ENCODE assay signal across 8 cellular contexts in genomic region chr2:48601349-48601748, GRCh38. TPM values are rescaled to one million over a fixed set of nuclear protein-coding genes. Genes with fewer than 3 reads are reported as not detected.
DNase-seq lines count a peak whose midpoint lies in the region; ATAC-seq and TF ChIP-seq lines count a peak whose summit lies in the region.

No MANE protein-coding gene starts in this region.

- no peak overlapping the region for H3K4me3 ChIP-seq in NB4 (ENCODE audit: low read depth, low read length)
- H3K4me3 ChIP-seq in mammary epithelial cell (replicated peaks in 1 of 3; ENCODE audit: insufficient read depth in 1 of 3, low read depth in 2 of 3, low read length in 3 of 3) = no peak overlapping the region
- no peak overlapping the region for H3K4me3 ChIP-seq in CD8-positive, alpha-beta memory T cell (ENCODE audit: low read length)

- peaks cover 5% of the 10 kb centered on the region for H3K4me1 Mint-ChIP-seq in neural crest cell
- H3K4me1 Mint-ChIP-seq in CD8-positive, alpha-beta memory T cell = no peaks in the 10 kb centered on the region
- no peaks in the 10 kb centered on the region for H3K4me1 Mint-ChIP-seq in T-helper 17 cell

- no peak overlapping the region for H2AFZ ChIP-seq in mammary epithelial cell (ENCODE audit: low read depth, low read length)

- H4K20me1 ChIP-seq in mammary epithelial cell (ENCODE audit: insufficient read depth, low read length) = no peaks in the 10 kb centered on the region

- TF ChIP-seq CTCF in NB4 (IDR thresholded peaks at IDR 0.05; ENCODE audit: low read depth, low read length) = peak; percentile 67
- peak; percentile 47 to 60 for TF ChIP-seq CTCF in mammary epithelial cell (conservative IDR thresholded peaks at IDR 0.05 in 1 of 2, IDR thresholded peaks at IDR 0.05 in 1 of 2; ENCODE audit: extremely low read depth in 1 of 2, insufficient read depth in 1 of 2, low read depth in 1 of 2, low read length in 2 of 2)
- TF ChIP-seq CTCF in neural crest cell (conservative IDR thresholded peaks at IDR 0.05) = peak; percentile 49

- POLR2A ChIA-PET in CD8-positive, alpha-beta memory T cell (lab: Charles Lee) = no interaction called here

- H3K27me3 Mint-ChIP-seq in neural crest cell (ENCODE audit: low read depth) (no peaks in the 10 kb centered on the region), T-helper 17 cell (peaks cover 5% of the 10 kb centered on the region)
- no peaks in the 10 kb centered on the region for H3K27me3 Mint-ChIP-seq in CD8-positive, alpha-beta memory T cell

- no peaks in the 10 kb centered on the region for H3K27me3 ChIP-seq in mammary epithelial cell (ENCODE audit: insufficient read depth, low read length)
- no peaks in the 10 kb centered on the region for H3K27me3 ChIP-seq in CD8-positive, alpha-beta memory T cell (ENCODE audit: insufficient read depth, low read length, poor library complexity, severe bottlenecking)

- H3K9me3 ChIP-seq in mammary epithelial cell (replicated peaks; ENCODE audit: insufficient read depth, low read length) (no peaks in the 10 kb centered on the region), T-helper 17 cell (ENCODE audit: control insufficient read depth, low read length, poor library complexity, severe bottlenecking) (no peaks in the 10 kb centered on the region)
- no peaks in the 10 kb centered on the region for H3K9me3 ChIP-seq in CD8-positive, alpha-beta memory T cell (ENCODE audit: low read length)

- H3K36me3 Mint-ChIP-seq in neural crest cell (ENCODE audit: low read depth) = no peaks in the 10 kb centered on the region
- no peaks in the 10 kb centered on the region for H3K36me3 Mint-ChIP-seq in CD8-positive, alpha-beta memory T cell
- H3K36me3 Mint-ChIP-seq in T-helper 17 cell (ENCODE audit: low read depth) = no peaks in the 10 kb centered on the region

- no peak overlapping the region for H3K27ac ChIP-seq in mammary epithelial cell (ENCODE audit: insufficient read depth, low read depth, low read length)
- no peak overlapping the region for H3K27ac ChIP-seq in CD8-positive, alpha-beta memory T cell (ENCODE audit: low read depth, low read length)

- H3K9me3 Mint-ChIP-seq in neural crest cell = no peaks in the 10 kb centered on the region
- no peaks in the 10 kb centered on the region for H3K9me3 Mint-ChIP-seq in CD8-positive, alpha-beta memory T cell

- 78% methylated on average over 7 of the region's 7 CpGs for WGBS in mammary epithelial cell (ENCODE audit: low coverage, missing lambda C conversion rate)

- H3K4me3 Mint-ChIP-seq in neural crest cell = no peak overlapping the region
- H3K4me3 Mint-ChIP-seq in CD8-positive, alpha-beta memory T cell = no peak overlapping the region
- H3K4me3 Mint-ChIP-seq in T-helper 17 cell = no peak overlapping the region

- TF ChIP-seq POLR2A in NB4 (IDR thresholded peaks at IDR 0.05; ENCODE audit: extremely low read depth, insufficient read length) = no peak

- H3K27ac Mint-ChIP-seq in neural crest cell (ENCODE audit: unreplicated experiment) = no peak overlapping the region
- no peak overlapping the region for H3K27ac Mint-ChIP-seq in CD8-positive, alpha-beta memory T cell
- H3K27ac Mint-ChIP-seq in T-helper 17 cell = no peak overlapping the region

- dilution Hi-C loops in mammary epithelial cell (cut with HindIII; ENCODE audit: low sequenced_read_pairs) = no loop called here

- in situ Hi-C loops in ACHN (cut with HindIII; ENCODE audit: low pct_ligation_motif_present, low pct_unique_long_range_greater_than_20kb, low sequenced_read_pairs) = no loop called here
- in situ Hi-C loops in mammary epithelial cell (cut with MboI; ENCODE audit: low sequenced_read_pairs in 2 of 2) = no loop called here

- ATAC-seq in GM18498 (IDR thresholded peaks at IDR 0.05; ENCODE audit: unreplicated experiment) = peak; percentile 70
- ATAC-seq in HG02973 (IDR thresholded peaks at IDR 0.05; ENCODE audit: unreplicated experiment) = no peak
- ATAC-seq in T-helper 17 cell = no peak

- H3K4me1 ChIP-seq in mammary epithelial cell (ENCODE audit: insufficient read depth, low read length) = no peaks in the 10 kb centered on the region
- no peaks in the 10 kb centered on the region for H3K4me1 ChIP-seq in CD8-positive, alpha-beta memory T cell (ENCODE audit: insufficient read depth, low read length)

- H3K36me3 ChIP-seq in mammary epithelial cell (ENCODE audit: insufficient read depth, low read length) = no peaks in the 10 kb centered on the region
- H3K36me3 ChIP-seq in CD8-positive, alpha-beta memory T cell (ENCODE audit: insufficient read depth, low read length) = no peaks in the 10 kb centered on the region

- H3K9ac ChIP-seq in mammary epithelial cell (ENCODE audit: insufficient read depth, low read length) = no peak overlapping the region

- intact Hi-C loops in mammary epithelial cell (cut with micrococcal nuclease) = loop anchor here (2.0 to 5.0 kb wide), 3 partner anchors 1543 to 1891 kb away; no protein-coding TSS in a partner anchor

- peak; percentile 20 for DNase-seq in ACHN
- DNase-seq in NB4 (ENCODE audit: low read depth) = peak; percentile 50
- DNase-seq in mammary epithelial cell = peak; percentile 9
- DNase-seq in neural crest cell (ENCODE audit: low read depth, low spot score) = no peak
- no peak for DNase-seq in CD8-positive, alpha-beta memory T cell
- no peak for DNase-seq in T-helper 17 cell

- no peaks in the 10 kb centered on the region for H3K79me2 ChIP-seq in mammary epithelial cell (ENCODE audit: insufficient read depth, low read length)

- CTCF ChIA-PET in mammary epithelial cell (lab: Charles Lee; ENCODE audit: low non-redundant PET) = no interaction called here
- CTCF ChIA-PET in CD8-positive, alpha-beta memory T cell (lab: Charles Lee) = no interaction called here

- no TSS peak for BruUV-seq in mammary epithelial cell (replicated peaks; lab: Mats Ljungman, UMichigan)

- H3K4me2 ChIP-seq in mammary epithelial cell (ENCODE audit: insufficient read depth, low read depth, low read length) = no peak overlapping the region

RNA-seq across cellular contexts. Expression of gene GTF2A1L, which starts 16.3 kb away (rescaled TPM):
- total RNA-seq in mammary epithelial cell (not detected), neural crest cell (not detected in 2 replicates), T-helper 17 cell (not detected)
- not detected for polyA plus RNA-seq in mammary epithelial cell
- not detected for polyA minus RNA-seq in mammary epithelial cell
- not detected for total RNA-seq in CD8-positive, alpha-beta memory T cell
- not detected for polyA plus RNA-seq in CD8-positive, alpha-beta memory T cell

Comparison
In these comparisons a context has a peak if more than half of its experiments do, and no peak if none do; other contexts are left out.
1. DNase-seq: peak in ACHN (single experiment), NB4 (single experiment) and mammary epithelial cell (single experiment); none in neural crest cell (single experiment), CD8-positive, alpha-beta memory T cell (0 of 5) and T-helper 17 cell (0 of 3).
2. Peak in every context shown above with its lines, with median percentiles within 50 percentile points of each other: CTCF ChIP-seq.